Comparison of ENCODE assay signal across 18 cellular contexts in the genomic region with DNA sequence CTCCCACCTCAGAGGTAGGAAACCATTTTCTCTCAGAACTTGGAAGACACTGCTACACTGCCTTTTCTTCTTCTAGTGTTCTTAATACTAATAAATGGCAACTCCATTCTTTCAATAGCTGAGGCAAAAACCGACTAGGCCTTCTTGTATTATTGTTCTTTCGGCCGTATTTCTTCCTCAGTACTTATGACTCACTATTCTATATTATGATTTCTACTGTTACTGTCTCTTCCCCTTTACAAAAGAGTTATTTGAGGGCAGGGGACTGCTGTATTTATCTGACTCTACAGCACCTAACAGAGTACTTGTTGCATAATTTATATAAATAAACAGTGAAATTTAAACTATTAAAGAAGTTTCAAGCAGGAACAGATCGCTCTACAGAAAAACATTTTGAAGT.
"Had no signal": no experiment of that assay in that cellular context is flagged by ENCODE, and none has a peak within 500 bp of the region (broad histone marks: within the 10 kb centered on the region; RNA-seq: fewer than 3 reads in every experiment).

No MANE protein-coding gene starts in this region.

- ATAC-seq: activated CD8-positive, alpha-beta T cell treated with anti-CD3 and anti-CD28 coated beads, Interleukin-2, amount 10 ng/mL, durations not matched to agents 7 days and 5 days; activated naive CD8-positive, alpha-beta T cell treated with anti-CD3 and anti-CD28 coated beads, Interleukin-2, amount 50 U/mL, for 24 hours; activated T-cell treated with anti-CD3 and anti-CD28 coated beads, Interleukin-2, amount 50 U/mL, for 4 hours; effector memory CD8-positive, alpha-beta T cell; left cardiac atrium; lower lobe of right lung; natural killer cell had no signal

- H3K9me3 Mint-ChIP-seq: activated CD4-positive, alpha-beta T cell treated with anti-CD3 and anti-CD28 coated beads, Interleukin-2, amount 10 ng/mL, durations not matched to agents 24 days and 14 days; activated naive CD4-positive, alpha-beta T cell treated with anti-CD3 and anti-CD28 coated beads, Interleukin-2, amount 10 ng/mL, durations not matched to agents 7 days and 5 days; activated naive CD8-positive, alpha-beta T cell treated with anti-CD3 and anti-CD28 coated beads, Interleukin-2, amount 50 U/mL, for 24 hours; activated T-cell treated with anti-CD3 and anti-CD28 coated beads, Interleukin-2, amount 50 U/mL, for 4 hours; effector memory CD8-positive, alpha-beta T cell; natural killer cell had no signal

- H3K4me3 Mint-ChIP-seq: activated CD4-positive, alpha-beta T cell treated with anti-CD3 and anti-CD28 coated beads, Interleukin-2, amount 10 ng/mL, durations not matched to agents 24 days and 14 days; activated CD8-positive, alpha-beta T cell treated with anti-CD3 and anti-CD28 coated beads, Interleukin-2, amount 10 ng/mL, durations not matched to agents 7 days and 5 days; activated naive CD4-positive, alpha-beta T cell treated with anti-CD3 and anti-CD28 coated beads, Interleukin-2, amount 10 ng/mL, durations not matched to agents 7 days and 5 days; activated naive CD8-positive, alpha-beta T cell treated with anti-CD3 and anti-CD28 coated beads, Interleukin-2, amount 50 U/mL, for 24 hours; activated T-cell treated with anti-CD3 and anti-CD28 coated beads, Interleukin-2, amount 50 U/mL, for 4 hours; effector memory CD8-positive, alpha-beta T cell; natural killer cell had no signal

- H3K36me3 Mint-ChIP-seq: activated naive CD4-positive, alpha-beta T cell treated with anti-CD3 and anti-CD28 coated beads, Interleukin-2, amount 10 ng/mL, durations not matched to agents 7 days and 5 days; natural killer cell had no signal

- H3K27ac ChIP-seq: breast epithelium, lower lobe of right lung, thyroid gland had no signal

- DNase-seq: activated CD4-positive, alpha-beta T cell treated with anti-CD3 and anti-CD28 coated beads, Interleukin-2, amount 10 ng/mL, durations not matched to agents 24 days and 14 days; activated CD8-positive, alpha-beta memory T cell treated with anti-CD3 and anti-CD28 coated beads, Interleukin-2, amount 50 U/mL, for 4 hours; activated CD8-positive, alpha-beta T cell treated with anti-CD3 and anti-CD28 coated beads, Interleukin-2, amount 10 ng/mL, durations not matched to agents 7 days and 5 days; activated naive CD4-positive, alpha-beta T cell treated with anti-CD3 and anti-CD28 coated beads, Interleukin-2, amount 10 ng/mL, durations not matched to agents 7 days and 5 days; activated naive CD8-positive, alpha-beta T cell treated with anti-CD3 and anti-CD28 coated beads, Interleukin-2, amount 50 U/mL, for 24 hours; activated T-cell treated with anti-CD3 and anti-CD28 coated beads, Interleukin-2, amount 50 U/mL, for 4 hours; aorta; effector memory CD8-positive, alpha-beta T cell; foreskin fibroblast; left cardiac atrium; lower lobe of right lung; natural killer cell; stimulated activated CD4-positive, alpha-beta T cell treated with anti-CD3 and anti-CD28 coated beads, Interleukin-12 subunit alpha, Interleukin-12 subunit beta, amount 100 ng/mL, for 4 hours; stimulated activated CD4-positive, alpha-beta T cell treated with anti-CD3 and anti-CD28 coated beads, Interleukin-2, amount 100 ng/mL, for 24 hours; stimulated activated naive CD4-positive, alpha-beta T cell treated with Interleukin-2 at 50 U/mL for 16 hours; T1000; thyroid gland had no signal

- H3K27me3 Mint-ChIP-seq: effector memory CD8-positive, alpha-beta T cell had no signal

- H3K27me3 ChIP-seq: breast epithelium, thyroid gland had no signal

- H3K4me3 ChIP-seq: breast epithelium, lower lobe of right lung, thyroid gland had no signal

- H3K27ac Mint-ChIP-seq: activated CD4-positive, alpha-beta T cell treated with anti-CD3 and anti-CD28 coated beads, Interleukin-2, amount 10 ng/mL, durations not matched to agents 24 days and 14 days; activated CD8-positive, alpha-beta T cell treated with anti-CD3 and anti-CD28 coated beads, Interleukin-2, amount 10 ng/mL, durations not matched to agents 7 days and 5 days; activated naive CD4-positive, alpha-beta T cell treated with anti-CD3 and anti-CD28 coated beads, Interleukin-2, amount 10 ng/mL, durations not matched to agents 7 days and 5 days; activated naive CD8-positive, alpha-beta T cell treated with anti-CD3 and anti-CD28 coated beads, Interleukin-2, amount 50 U/mL, for 24 hours had no signal

- H3K9me3 ChIP-seq: breast epithelium, lower lobe of right lung, thyroid gland had no signal

- H3K36me3 ChIP-seq: breast epithelium, lower lobe of right lung, thyroid gland had no signal
